Comparison of ENCODE assay signal across 17 cellular contexts in the genomic region with DNA sequence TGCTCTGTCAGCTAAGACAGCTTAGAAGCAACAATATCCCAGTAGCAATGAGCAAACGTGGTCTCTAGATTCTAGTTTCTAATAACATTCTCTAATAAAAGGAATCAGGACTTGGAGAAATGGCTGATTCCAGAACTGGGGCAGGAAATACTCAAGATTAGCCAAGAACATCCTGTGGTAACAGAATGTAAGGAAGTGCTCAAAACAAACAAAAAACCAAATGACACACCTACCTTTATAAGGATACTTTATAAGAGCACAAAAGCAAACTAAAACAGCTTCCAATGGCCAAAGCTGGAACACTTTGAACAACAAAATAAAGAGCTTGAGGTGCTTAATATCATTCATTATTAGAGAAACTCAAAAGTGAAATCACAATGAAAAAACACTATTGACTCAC. TPM values are rescaled to one million over a fixed set of nuclear protein-coding genes. Genes with fewer than 3 reads are reported as not detected.
DNase-seq lines count a peak whose midpoint lies in the region; ATAC-seq and TF ChIP-seq lines count a peak whose summit lies in the region.
"Had no signal": no experiment of that assay in that cellular context is flagged by ENCODE, and none has a peak within 500 bp of the region (broad histone marks: within the 10 kb centered on the region; RNA-seq: fewer than 3 reads in every experiment).

No MANE protein-coding gene starts in this region.

- H3K36me3 ChIP-seq in mammary epithelial cell (ENCODE audit: insufficient read depth, low read length) (no peaks in the 10 kb centered on the region), breast epithelium (no peaks in the 10 kb centered on the region), endodermal cell (ENCODE audit: control insufficient read depth, insufficient read depth, low read length) (no peaks in the 10 kb centered on the region)

- H3K4me3 ChIP-seq in mammary epithelial cell (replicated peaks in 1 of 3; ENCODE audit: insufficient read depth in 1 of 3, low read depth in 2 of 3, low read length in 3 of 3) = no peak overlapping the region
- no peak overlapping the region for H3K4me3 ChIP-seq in breast epithelium
- H3K4me3 ChIP-seq in cardiac fibroblast (replicated peaks in 1 of 2; ENCODE audit: low read depth in 2 of 2, low read length in 2 of 2) = no peak overlapping the region
- H3K4me3 ChIP-seq in fibroblast of pulmonary artery (replicated peaks; ENCODE audit: low read depth, low read length) = no peak overlapping the region
- no peak overlapping the region for H3K4me3 ChIP-seq in endodermal cell (ENCODE audit: low read length)
- H3K4me3 ChIP-seq: GM23338 had no signal

- dilution Hi-C loops in mammary epithelial cell (cut with HindIII; ENCODE audit: low sequenced_read_pairs) = no loop called here

- H3K27me3 ChIP-seq in mammary epithelial cell (ENCODE audit: insufficient read depth, low read length) (no peaks in the 10 kb centered on the region), breast epithelium (no peaks in the 10 kb centered on the region), endodermal cell (ENCODE audit: control insufficient read depth, insufficient read depth, low read length, poor library complexity, severe bottlenecking) (no peaks in the 10 kb centered on the region)

- DNase-seq in mammary epithelial cell (no peak), breast epithelium (ENCODE audit: low spot score in 2 of 2) (no peak), cardiac fibroblast (ENCODE audit: low read depth in 2 of 2) (peak; percentile 46 to 48), fibroblast of pulmonary artery (ENCODE audit: low read depth) (peak; percentile 71), NCI-H2029 treated with DMSO at 0.1 percent for 48 hours (lab: John Stamatoyannopoulos, UW) (no peak), endodermal cell (no peak)
- DNase-seq in stimulated activated CD4-positive, alpha-beta T cell treated with anti-CD3 and anti-CD28 coated beads, Interleukin-15, amount 100 ng/mL, for 24 hours = no peak
- DNase-seq: CD8-positive, alpha-beta T cell; DMS153; DND-41; GF-D8; H7 had no signal

- H3K79me2 ChIP-seq in mammary epithelial cell (ENCODE audit: insufficient read depth, low read length) = no peaks in the 10 kb centered on the region

- H3K4me1 ChIP-seq in mammary epithelial cell (ENCODE audit: insufficient read depth, low read length) = no peaks in the 10 kb centered on the region
- H3K4me1 ChIP-seq in breast epithelium = no peaks in the 10 kb centered on the region
- H3K4me1 ChIP-seq in endodermal cell (ENCODE audit: control insufficient read depth, insufficient read depth, low read length) = no peaks in the 10 kb centered on the region

- H3K9ac ChIP-seq in mammary epithelial cell (ENCODE audit: insufficient read depth, low read length) = no peak overlapping the region
- H3K9ac ChIP-seq in endodermal cell (ENCODE audit: extremely low read depth, low read length, poor library complexity, severe bottlenecking) = no peak overlapping the region

- H3K27ac Mint-ChIP-seq in stimulated activated memory B cell treated with anti-CD40 and anti-IgM and Interleukin-4, amounts not matched to agents 10 μg/mL and 1 μg/mL and 100 μg/mL, for 72 hours = no peak overlapping the region
- no peak overlapping the region for H3K27ac Mint-ChIP-seq in endodermal cell
- H3K27ac Mint-ChIP-seq: CD14-positive monocyte; CD8-positive, alpha-beta T cell; GM23338; IgD-negative memory B cell had no signal

- H3K4me3 Mint-ChIP-seq in stimulated activated memory B cell treated with anti-CD40 and anti-IgM and Interleukin-4, amounts not matched to agents 10 μg/mL and 1 μg/mL and 100 μg/mL, for 72 hours = no peak overlapping the region
- no peak overlapping the region for H3K4me3 Mint-ChIP-seq in endodermal cell
- H3K4me3 Mint-ChIP-seq: CD14-positive monocyte; CD8-positive, alpha-beta T cell; GM23338; IgD-negative memory B cell had no signal

- WGBS in mammary epithelial cell (ENCODE audit: low coverage, missing lambda C conversion rate) = 33% methylated on average over 1 of the region's 1 CpG
- 91% methylated on average over 1 of the region's 1 CpG; no CpG with 5 or more reads in 1 of the 2 experiments for WGBS in endodermal cell (ENCODE audit: insufficient coverage in 1 of 2, insufficient read length in 1 of 2), 2 experiments

- H2AFZ ChIP-seq in mammary epithelial cell (ENCODE audit: low read depth, low read length) = peak overlapping the region; percentile 28
- H2AFZ ChIP-seq: GM23338 had no signal

- H3K9me3 ChIP-seq in mammary epithelial cell (replicated peaks; ENCODE audit: insufficient read depth, low read length) = no peaks in the 10 kb centered on the region
- peaks cover 10 to 19% of the 10 kb centered on the region in 2 donors for H3K9me3 ChIP-seq in breast epithelium
- peaks cover 40% of the 10 kb centered on the region for H3K9me3 ChIP-seq in endodermal cell (ENCODE audit: control insufficient read depth, low read length)

- H3K4me1 Mint-ChIP-seq in stimulated activated memory B cell treated with anti-CD40 and anti-IgM and Interleukin-4, amounts not matched to agents 10 μg/mL and 1 μg/mL and 100 μg/mL, for 72 hours = no peaks in the 10 kb centered on the region
- no peaks in the 10 kb centered on the region for H3K4me1 Mint-ChIP-seq in endodermal cell
- H3K4me1 Mint-ChIP-seq: CD14-positive monocyte, GM23338, IgD-negative memory B cell had no signal

- CTCF ChIA-PET in mammary epithelial cell (lab: Charles Lee; ENCODE audit: low non-redundant PET) = no interaction called here

- H3K9me3 Mint-ChIP-seq in stimulated activated memory B cell treated with anti-CD40 and anti-IgM and Interleukin-4, amounts not matched to agents 10 μg/mL and 1 μg/mL and 100 μg/mL, for 72 hours = peaks cover 27% of the 10 kb centered on the region
- peaks cover 59% of the 10 kb centered on the region for H3K9me3 Mint-ChIP-seq in endodermal cell

- H3K27ac ChIP-seq in mammary epithelial cell (ENCODE audit: insufficient read depth, low read depth, low read length) (no peak overlapping the region), breast epithelium (no peak overlapping the region), endodermal cell (ENCODE audit: low read depth, low read length) (no peak overlapping the region)
- H3K27ac ChIP-seq: 22Rv1 had no signal

- H3K36me3 Mint-ChIP-seq in stimulated activated memory B cell treated with anti-CD40 and anti-IgM and Interleukin-4, amounts not matched to agents 10 μg/mL and 1 μg/mL and 100 μg/mL, for 72 hours = peaks cover 5% of the 10 kb centered on the region
- peaks cover 4% of the 10 kb centered on the region for H3K36me3 Mint-ChIP-seq in endodermal cell (ENCODE audit: low read depth)
- H3K36me3 Mint-ChIP-seq: CD14-positive monocyte; CD8-positive, alpha-beta T cell; IgD-negative memory B cell had no signal

- intact Hi-C loops in mammary epithelial cell (cut with micrococcal nuclease) (no loop called here), breast epithelium (cut with DNase I; ENCODE audit: low total_unique reads) (no loop called here)

- no peaks in the 10 kb centered on the region for H4K20me1 ChIP-seq in mammary epithelial cell (ENCODE audit: insufficient read depth, low read length)

- TF ChIP-seq POLR2A in breast epithelium (IDR thresholded peaks at IDR 0.05) = no peak

- in situ Hi-C loops in mammary epithelial cell (cut with MboI; ENCODE audit: low sequenced_read_pairs in 2 of 2) = no loop called here

- TF ChIP-seq CTCF in mammary epithelial cell (conservative IDR thresholded peaks at IDR 0.05 in 1 of 2, IDR thresholded peaks at IDR 0.05 in 1 of 2; ENCODE audit: extremely low read depth in 1 of 2, insufficient read depth in 1 of 2, low read depth in 1 of 2, low read length in 2 of 2) = no peak
- no peak for TF ChIP-seq CTCF in breast epithelium (IDR thresholded peaks at IDR 0.05)
- no peak for TF ChIP-seq CTCF in cardiac fibroblast (IDR thresholded peaks at IDR 0.05; ENCODE audit: low read depth, low read length)
- no peak for TF ChIP-seq CTCF in fibroblast of pulmonary artery (IDR thresholded peaks at IDR 0.05; ENCODE audit: low read length, missing control alignments)
- TF ChIP-seq CTCF in endodermal cell (conservative IDR thresholded peaks at IDR 0.05) = no peak

- H3K4me2 ChIP-seq in mammary epithelial cell (ENCODE audit: insufficient read depth, low read depth, low read length) = no peak overlapping the region
- H3K4me2 ChIP-seq: GM23338 had no signal

- BruUV-seq in mammary epithelial cell (replicated peaks; lab: Mats Ljungman, UMichigan) = no TSS peak

- peaks cover 46% of the 10 kb centered on the region for H3K27me3 Mint-ChIP-seq in stimulated activated memory B cell treated with anti-CD40 and anti-IgM and Interleukin-4, amounts not matched to agents 10 μg/mL and 1 μg/mL and 100 μg/mL, for 72 hours
- peaks cover 3% of the 10 kb centered on the region for H3K27me3 Mint-ChIP-seq in endodermal cell (ENCODE audit: insufficient read depth)

- ATAC-seq in stimulated activated memory B cell treated with anti-CD40 and anti-IgM and Interleukin-4, amounts not matched to agents 10 μg/mL and 1 μg/mL and 100 μg/mL, for 72 hours = no peak
- ATAC-seq: CD8-positive, alpha-beta T cell; GM23338 had no signal

RNA-seq across cellular contexts. Expression of a gene that starts 33.1 kb away (rescaled TPM):
- total RNA-seq in mammary epithelial cell (10 to 100 TPM; 10.7 to 22.8 TPM), breast epithelium (1 to 10 TPM; 4.7 to 7.4 (median 5.2) TPM), endodermal cell (10 to 100 TPM in 1 of 2 donors, 1 to 10 TPM in 1; 8.4 to 12.4 TPM)
- 14.6 TPM for polyA plus RNA-seq in mammary epithelial cell
- polyA minus RNA-seq in mammary epithelial cell = 6.2 TPM
- polyA plus RNA-seq in endodermal cell (2013, experiment 1 of 2) = 6.4 TPM
- 7.7 TPM for polyA plus RNA-seq in endodermal cell (2013, experiment 2 of 2)

Comparison
In these comparisons a context has a peak if more than half of its experiments do, and no peak if none do; other contexts are left out.
1. DNase-seq: peak in cardiac fibroblast (2 of 2) and fibroblast of pulmonary artery (single experiment); none in mammary epithelial cell (single experiment), breast epithelium (0 of 2), stimulated activated CD4-positive, alpha-beta T cell treated with anti-CD3 and anti-CD28 coated beads, Interleukin-15, amount 100 ng/mL, for 24 hours (single experiment), NCI-H2029 treated with DMSO at 0.1 percent for 48 hours (single experiment) and endodermal cell (single experiment).